In the genomic region with DNA sequence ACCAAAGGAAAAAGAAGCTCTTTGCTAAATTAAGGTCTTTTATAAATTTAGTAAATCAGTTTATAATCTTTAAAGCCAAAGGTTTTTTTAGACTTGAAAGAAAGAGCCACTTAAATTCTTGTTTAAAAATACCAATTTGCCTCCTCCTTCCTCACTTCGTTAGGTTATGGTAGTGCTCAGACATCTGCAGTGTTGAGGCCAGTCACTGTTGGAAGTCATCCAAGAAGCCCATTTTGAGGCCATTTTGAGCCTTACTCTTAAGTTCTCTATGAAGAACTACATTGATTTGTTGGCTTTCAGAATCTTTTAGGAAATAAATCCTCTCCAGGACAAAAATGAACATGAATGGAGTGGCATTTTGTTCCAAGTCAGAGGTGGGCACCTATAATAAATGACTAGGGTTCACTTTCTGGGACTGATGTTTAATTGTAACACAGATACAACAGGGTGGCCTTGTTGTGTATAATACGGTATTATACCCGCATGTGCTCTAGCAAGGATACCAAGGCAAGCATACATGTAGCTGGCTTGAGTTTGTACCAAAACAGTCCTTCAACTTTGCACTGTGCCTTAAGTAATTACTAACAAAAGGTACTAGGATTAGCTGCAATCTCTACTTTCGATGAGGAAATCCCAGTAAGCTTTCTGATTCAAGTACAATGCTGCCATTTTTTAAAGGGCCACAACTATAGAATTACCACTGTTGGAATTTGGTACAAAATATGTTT, we compare ENCODE assay signal across 1 cellular context.
TF ChIP-seq lines count a peak whose summit lies in the region.

No MANE protein-coding gene starts in this region.

TF ChIP-seq in GM23338, 12 proteins besides CTCF, POLR2A, EP300 and RAD21 (continued from another document):
- TF ChIP-seq, protein P1, sequence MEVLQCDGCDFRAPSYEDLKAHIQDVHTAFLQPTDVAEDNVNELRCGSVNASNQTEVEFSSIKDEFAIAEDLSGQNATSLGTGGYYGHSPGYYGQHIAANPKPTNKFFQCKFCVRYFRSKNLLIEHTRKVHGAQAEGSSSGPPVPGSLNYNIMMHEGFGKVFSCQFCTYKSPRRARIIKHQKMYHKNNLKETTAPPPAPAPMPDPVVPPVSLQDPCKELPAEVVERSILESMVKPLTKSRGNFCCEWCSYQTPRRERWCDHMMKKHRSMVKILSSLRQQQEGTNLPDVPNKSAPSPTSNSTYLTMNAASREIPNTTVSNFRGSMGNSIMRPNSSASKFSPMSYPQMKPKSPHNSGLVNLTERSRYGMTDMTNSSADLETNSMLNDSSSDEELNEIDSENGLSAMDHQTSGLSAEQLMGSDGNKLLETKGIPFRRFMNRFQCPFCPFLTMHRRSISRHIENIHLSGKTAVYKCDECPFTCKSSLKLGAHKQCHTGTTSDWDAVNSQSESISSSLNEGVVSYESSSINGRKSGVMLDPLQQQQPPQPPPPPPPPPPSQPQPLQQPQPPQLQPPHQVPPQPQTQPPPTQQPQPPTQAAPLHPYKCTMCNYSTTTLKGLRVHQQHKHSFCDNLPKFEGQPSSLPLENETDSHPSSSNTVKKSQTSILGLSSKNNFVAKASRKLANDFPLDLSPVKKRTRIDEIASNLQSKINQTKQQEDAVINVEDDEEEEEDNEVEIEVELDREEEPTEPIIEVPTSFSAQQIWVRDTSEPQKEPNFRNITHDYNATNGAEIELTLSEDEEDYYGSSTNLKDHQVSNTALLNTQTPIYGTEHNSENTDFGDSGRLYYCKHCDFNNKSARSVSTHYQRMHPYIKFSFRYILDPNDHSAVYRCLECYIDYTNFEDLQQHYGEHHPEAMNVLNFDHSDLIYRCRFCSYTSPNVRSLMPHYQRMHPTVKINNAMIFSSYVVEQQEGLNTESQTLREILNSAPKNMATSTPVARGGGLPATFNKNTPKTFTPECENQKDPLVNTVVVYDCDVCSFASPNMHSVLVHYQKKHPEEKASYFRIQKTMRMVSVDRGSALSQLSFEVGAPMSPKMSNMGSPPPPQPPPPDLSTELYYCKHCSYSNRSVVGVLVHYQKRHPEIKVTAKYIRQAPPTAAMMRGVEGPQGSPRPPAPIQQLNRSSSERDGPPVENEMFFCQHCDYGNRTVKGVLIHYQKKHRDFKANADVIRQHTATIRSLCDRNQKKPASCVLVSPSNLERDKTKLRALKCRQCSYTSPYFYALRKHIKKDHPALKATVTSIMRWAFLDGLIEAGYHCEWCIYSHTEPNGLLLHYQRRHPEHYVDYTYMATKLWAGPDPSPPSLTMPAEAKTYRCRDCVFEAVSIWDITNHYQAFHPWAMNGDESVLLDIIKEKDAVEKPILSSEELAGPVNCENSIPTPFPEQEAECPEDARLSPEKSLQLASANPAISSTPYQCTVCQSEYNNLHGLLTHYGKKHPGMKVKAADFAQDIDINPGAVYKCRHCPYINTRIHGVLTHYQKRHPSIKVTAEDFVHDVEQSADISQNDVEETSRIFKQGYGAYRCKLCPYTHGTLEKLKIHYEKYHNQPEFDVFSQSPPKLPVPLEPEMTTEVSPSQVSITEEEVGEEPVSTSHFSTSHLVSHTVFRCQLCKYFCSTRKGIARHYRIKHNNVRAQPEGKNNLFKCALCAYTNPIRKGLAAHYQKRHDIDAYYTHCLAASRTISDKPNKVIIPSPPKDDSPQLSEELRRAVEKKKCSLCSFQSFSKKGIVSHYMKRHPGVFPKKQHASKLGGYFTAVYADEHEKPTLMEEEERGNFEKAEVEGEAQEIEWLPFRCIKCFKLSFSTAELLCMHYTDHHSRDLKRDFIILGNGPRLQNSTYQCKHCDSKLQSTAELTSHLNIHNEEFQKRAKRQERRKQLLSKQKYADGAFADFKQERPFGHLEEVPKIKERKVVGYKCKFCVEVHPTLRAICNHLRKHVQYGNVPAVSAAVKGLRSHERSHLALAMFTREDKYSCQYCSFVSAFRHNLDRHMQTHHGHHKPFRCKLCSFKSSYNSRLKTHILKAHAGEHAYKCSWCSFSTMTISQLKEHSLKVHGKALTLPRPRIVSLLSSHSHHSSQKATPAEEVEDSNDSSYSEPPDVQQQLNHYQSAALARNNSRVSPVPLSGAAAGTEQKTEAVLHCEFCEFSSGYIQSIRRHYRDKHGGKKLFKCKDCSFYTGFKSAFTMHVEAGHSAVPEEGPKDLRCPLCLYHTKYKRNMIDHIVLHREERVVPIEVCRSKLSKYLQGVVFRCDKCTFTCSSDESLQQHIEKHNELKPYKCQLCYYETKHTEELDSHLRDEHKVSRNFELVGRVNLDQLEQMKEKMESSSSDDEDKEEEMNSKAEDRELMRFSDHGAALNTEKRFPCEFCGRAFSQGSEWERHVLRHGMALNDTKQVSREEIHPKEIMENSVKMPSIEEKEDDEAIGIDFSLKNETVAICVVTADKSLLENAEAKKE (CRISPR knock-in tag; IDR thresholded peaks at IDR 0.05), result no peak
- no peak for TF ChIP-seq CREB1 (CRISPR knock-in tag; IDR thresholded peaks at IDR 0.05; ENCODE audit: low read depth)
TF ChIP-seq in GM23338: peak in this region for 0.
